In the genomic region with DNA sequence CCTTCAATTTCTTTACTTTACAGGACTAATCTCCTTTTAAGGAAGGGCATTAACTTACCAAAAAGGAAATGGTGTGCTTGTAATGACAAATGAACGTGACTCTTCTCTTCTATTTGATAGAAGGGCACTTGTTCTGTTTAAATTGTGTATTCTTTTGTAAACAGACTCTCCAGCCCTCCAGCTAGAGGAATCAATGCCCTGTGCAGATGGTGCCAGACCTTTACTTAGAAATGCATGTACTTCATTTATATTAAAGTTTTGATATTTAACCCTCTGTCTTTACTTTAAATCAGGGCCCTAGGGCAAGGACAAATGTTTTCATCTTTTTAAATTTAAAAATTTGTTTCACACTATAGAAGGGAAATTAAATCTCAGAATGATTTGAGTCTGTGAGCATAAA, we compare ENCODE assay signal across 17 cellular contexts.
DNase-seq lines count a peak whose midpoint lies in the region; ATAC-seq lines count a peak whose summit lies in the region.
"Had no signal": no experiment of that assay in that cellular context is flagged by ENCODE, and none has a peak within 500 bp of the region (broad histone marks: within the 10 kb centered on the region; RNA-seq: fewer than 3 reads in every experiment).

No MANE protein-coding gene starts in this region.

- H2BK5ac ChIP-seq in neuronal stem cell (ENCODE audit: low read length) = no peak overlapping the region

- DNase-seq in SHP77 (lab: John Stamatoyannopoulos, UW) (peak; percentile 8 to 14), SHP77 treated with DMSO at 0.1 percent for 48 hours (lab: John Stamatoyannopoulos, UW) (no peak), NCI-H2029 (lab: John Stamatoyannopoulos, UW) (peak; percentile 14), NCI-H748 (lab: John Stamatoyannopoulos, UW; ENCODE audit: unreplicated experiment) (peak; percentile 57), neuronal stem cell (ENCODE audit: low spot score) (no peak)
- DNase-seq in stimulated activated CD4-positive, alpha-beta T cell treated with anti-CD3 and anti-CD28 coated beads, Interleukin-15, amount 100 ng/mL, for 24 hours = no peak
- DNase-seq: CD4-positive, alpha-beta memory T cell; DND-41; HCEC 1CT; Kasumi-1; NCI-H2081; NCI-H526; OCI-M1; T1000 had no signal

- H2BK12ac ChIP-seq in neuronal stem cell (ENCODE audit: low read length) = no peak overlapping the region

- H3K4me2 ChIP-seq in neuronal stem cell (ENCODE audit: insufficient read depth, low read length, poor library complexity, severe bottlenecking) = no peak overlapping the region
- H3K4me2 ChIP-seq: BLaER1 had no signal

- H3K4me3 ChIP-seq in neuronal stem cell (ENCODE audit: low read length in 2 of 2) = no peak overlapping the region
- H3K4me3 ChIP-seq: BLaER1 had no signal

- no CpG with 5 or more reads among the region's 1 CpG for WGBS in neuronal stem cell (ENCODE audit: extremely low coverage in 2 of 2, insufficient read length in 2 of 2, insufficient replicate concordance in 1 of 2), 2 donors

- H3K4me1 ChIP-seq in neuronal stem cell (ENCODE audit: control insufficient read depth in 2 of 2, insufficient read depth in 1 of 2, low read depth in 1 of 2, low read length in 2 of 2) = no peaks in the 10 kb centered on the region
- H3K4me1 ChIP-seq: BLaER1 had no signal

- no peak overlapping the region for H3K9ac ChIP-seq in neuronal stem cell (ENCODE audit: low read depth, low read length, poor library complexity)
- H3K9ac ChIP-seq: BLaER1 had no signal

- H3K23ac ChIP-seq in neuronal stem cell (ENCODE audit: low read depth, low read length, poor library complexity) = no peak overlapping the region

- no peak overlapping the region for H2AK5ac ChIP-seq in neuronal stem cell (ENCODE audit: low read depth, low read length)

- ATAC-seq in GM18511 (IDR thresholded peaks at IDR 0.05; ENCODE audit: unreplicated experiment) (no peak), GM19023 (IDR thresholded peaks at IDR 0.05; ENCODE audit: unreplicated experiment) (no peak)

- no peak overlapping the region for H4K8ac ChIP-seq in neuronal stem cell (ENCODE audit: low read depth, low read length)

- H2AFZ ChIP-seq in neuronal stem cell (ENCODE audit: low read length) = peak overlapping the region; percentile 77

- no peaks in the 10 kb centered on the region for H3K36me3 ChIP-seq in neuronal stem cell (replicated peaks in 1 of 2; ENCODE audit: control insufficient read depth in 2 of 2, insufficient read depth in 2 of 2, low read length in 2 of 2)
- H3K36me3 ChIP-seq: BLaER1 had no signal

- no peaks in the 10 kb centered on the region for H3K9me3 ChIP-seq in neuronal stem cell (replicated peaks in 1 of 2; ENCODE audit: control insufficient read depth in 2 of 2, insufficient read depth in 1 of 2, low read depth in 1 of 2, low read length in 2 of 2)
- H3K9me3 ChIP-seq: BLaER1 had no signal

- no peak overlapping the region for H2BK120ac ChIP-seq in neuronal stem cell (ENCODE audit: low read depth, low read length)

- H3K4ac ChIP-seq in neuronal stem cell (ENCODE audit: low read length) = no peak overlapping the region

- no peak overlapping the region for H4K91ac ChIP-seq in neuronal stem cell (ENCODE audit: low read depth, low read length, poor library complexity)

- no peak overlapping the region for H3K14ac ChIP-seq in neuronal stem cell (ENCODE audit: low read length)

- H3K27me3 ChIP-seq in neuronal stem cell (ENCODE audit: control insufficient read depth in 3 of 3, insufficient read depth in 3 of 3, low read depth in 1 of 3, low read length in 3 of 3) = no peaks in the 10 kb centered on the region
- H3K27me3 ChIP-seq: BLaER1 had no signal

- H2BK15ac ChIP-seq in neuronal stem cell (ENCODE audit: low read length) = no peak overlapping the region

- H3K79me1 ChIP-seq in neuronal stem cell (ENCODE audit: low read depth, low read length) = no peaks in the 10 kb centered on the region

- no peak overlapping the region for H3K18ac ChIP-seq in neuronal stem cell (ENCODE audit: low read length)

- no peak overlapping the region for H3K27ac ChIP-seq in neuronal stem cell (replicated peaks; ENCODE audit: low read length)
- H3K27ac ChIP-seq: BLaER1 had no signal

Comparison
In these comparisons a context has a peak if more than half of its experiments do, and no peak if none do; other contexts are left out.
1. DNase-seq: peak in SHP77 (2 of 2), NCI-H2029 (single experiment) and NCI-H748 (single experiment); none in SHP77 treated with DMSO at 0.1 percent for 48 hours (single experiment), neuronal stem cell (single experiment) and stimulated activated CD4-positive, alpha-beta T cell treated with anti-CD3 and anti-CD28 coated beads, Interleukin-15, amount 100 ng/mL, for 24 hours (single experiment).